In genomic region chr1:93339171-93339697, GRCh38 we compare ENCODE assay signal across 26 cellular contexts. TPM values are rescaled to one million over a fixed set of nuclear protein-coding genes. Genes with fewer than 3 reads are reported as not detected.
DNase-seq lines count a peak whose midpoint lies in the region; ATAC-seq and TF ChIP-seq lines count a peak whose summit lies in the region.
"Had no signal": no experiment of that assay in that cellular context is flagged by ENCODE, and none has a peak within 500 bp of the region (broad histone marks: within the 10 kb centered on the region; RNA-seq: fewer than 3 reads in every experiment).

No MANE protein-coding gene starts in this region.

- peak overlapping the region; percentile 68 for H3K4me3 Mint-ChIP-seq in HFFc6
- no peak overlapping the region for H3K4me3 Mint-ChIP-seq in activated naive CD8-positive, alpha-beta T cell treated with anti-CD3 and anti-CD28 coated beads for 36 hours
- H3K4me3 Mint-ChIP-seq: activated CD8-positive, alpha-beta memory T cell treated with anti-CD3 and anti-CD28 coated beads, Interleukin-2, amount 10 ng/mL, durations not matched to agents 7 days and 5 days; activated T-cell treated with anti-CD3 and anti-CD28 coated beads, Interleukin-2, amount 50 U/mL, for 4 hours; immature natural killer cell; neural crest cell; stimulated activated naive CD8-positive, alpha-beta T cell treated with anti-CD3 and anti-CD28 coated beads, Interleukin-15, amount 100 ng/mL, for 72 hours; T-helper 17 cell had no signal

- no peaks in the 10 kb centered on the region for H3K27me3 ChIP-seq in brain microvascular endothelial cell (replicated peaks)
- H3K27me3 ChIP-seq in mesenchymal stem cell (ENCODE audit: control insufficient read depth in 1 of 2, insufficient read depth in 1 of 2, low read length in 2 of 2): no peaks in the 10 kb centered on the region
- H3K27me3 ChIP-seq in transverse colon: no peaks in the 10 kb centered on the region
- H3K27me3 ChIP-seq: thyroid gland had no signal

- no peak for DNase-seq in HFFc6
- no peak for DNase-seq in brain microvascular endothelial cell
- DNase-seq in mesenchymal stem cell: no peak
- no peak for DNase-seq in NCI-H510A (lab: John Stamatoyannopoulos, UW)
- DNase-seq in activated naive CD8-positive, alpha-beta T cell treated with anti-CD3 and anti-CD28 coated beads for 36 hours: no peak
- DNase-seq in transverse colon: no peak
- DNase-seq: activated CD8-positive, alpha-beta memory T cell treated with anti-CD3 and anti-CD28 coated beads, Interleukin-2, amount 10 ng/mL, durations not matched to agents 7 days and 5 days; activated gamma-delta T cell treated with Interleukin-2 at 50 U/mL for 16 hours; activated T-cell treated with anti-CD3 and anti-CD28 coated beads, Interleukin-2, amount 50 U/mL, for 4 hours; cerebellar nuclear complex; immature natural killer cell; left colon; NCI-H1105 treated with DMSO at 0.1 percent for 48 hours; NCI-H2029 treated with DMSO at 0.1 percent for 48 hours; NCI-H526; stimulated activated CD4-positive, alpha-beta T cell treated with anti-CD3 and anti-CD28 coated beads, Interleukin-2, amount 100 ng/mL, for 24 hours; stimulated activated CD8-positive, alpha-beta memory T cell treated with anti-CD3 and anti-CD28 coated beads, Interleukin-4, amount 100 ng/mL, for 48 hours; stimulated activated naive CD8-positive, alpha-beta T cell treated with anti-CD3 and anti-CD28 coated beads, Interleukin-15, amount 100 ng/mL, for 72 hours; T-helper 17 cell; thyroid gland had no signal

- H3K18ac ChIP-seq in mesenchymal stem cell (ENCODE audit: low read depth in 1 of 2, low read length in 2 of 2): no peak overlapping the region

- no peak overlapping the region for H3K4me2 ChIP-seq in mesenchymal stem cell (ENCODE audit: low read length, poor library complexity, severe bottlenecking)

- H2BK5ac ChIP-seq in mesenchymal stem cell (ENCODE audit: low read depth, low read length, poor library complexity, severe bottlenecking): no peak overlapping the region

- peaks cover 4% of the 10 kb centered on the region for H3K79me1 ChIP-seq in mesenchymal stem cell (replicated peaks; ENCODE audit: low read length, poor library complexity, severe bottlenecking)

- 0% methylated on average over 2 of the region's 3 CpGs for WGBS in mesenchymal stem cell
- WGBS in transverse colon (ENCODE audit: low coverage in 1 of 2), 2 donors: 30 to 50% methylated on average over 2 to 3 of the region's 3 CpGs

- no peak overlapping the region for H3K23ac ChIP-seq in mesenchymal stem cell (ENCODE audit: low read length in 2 of 2)

- no peak overlapping the region for H4K8ac ChIP-seq in mesenchymal stem cell (ENCODE audit: low read length)

- H3K9me3 ChIP-seq in mesenchymal stem cell (ENCODE audit: control insufficient read depth, low read length) (no peaks in the 10 kb centered on the region), transverse colon (no peaks in the 10 kb centered on the region)
- H3K9me3 ChIP-seq: thyroid gland had no signal

- H3K36me3 ChIP-seq in brain microvascular endothelial cell (replicated peaks): no peaks in the 10 kb centered on the region
- H3K36me3 ChIP-seq in mesenchymal stem cell (ENCODE audit: control insufficient read depth in 1 of 2, insufficient read depth in 2 of 2, low read depth in 1 of 2, low read length in 2 of 2): peaks cover 0 to 34% of the 10 kb centered on the region in 2 experiments
- no peaks in the 10 kb centered on the region for H3K36me3 ChIP-seq in transverse colon
- H3K36me3 ChIP-seq: thyroid gland had no signal

- peaks cover 35% of the 10 kb centered on the region for H3K4me1 Mint-ChIP-seq in HFFc6 (ENCODE audit: low read depth)
- peaks cover 8% of the 10 kb centered on the region for H3K4me1 Mint-ChIP-seq in activated naive CD8-positive, alpha-beta T cell treated with anti-CD3 and anti-CD28 coated beads for 36 hours
- H3K4me1 Mint-ChIP-seq: immature natural killer cell; neural crest cell; stimulated activated naive CD8-positive, alpha-beta T cell treated with anti-CD3 and anti-CD28 coated beads, Interleukin-15, amount 100 ng/mL, for 72 hours had no signal

- no peaks in the 10 kb centered on the region for H3K27me3 Mint-ChIP-seq in HFFc6 (ENCODE audit: insufficient read depth)
- no peaks in the 10 kb centered on the region for H3K27me3 Mint-ChIP-seq in activated naive CD8-positive, alpha-beta T cell treated with anti-CD3 and anti-CD28 coated beads for 36 hours
- H3K27me3 Mint-ChIP-seq: activated CD8-positive, alpha-beta memory T cell treated with anti-CD3 and anti-CD28 coated beads, Interleukin-2, amount 10 ng/mL, durations not matched to agents 7 days and 5 days; stimulated activated naive CD8-positive, alpha-beta T cell treated with anti-CD3 and anti-CD28 coated beads, Interleukin-15, amount 100 ng/mL, for 72 hours; T-helper 17 cell had no signal

- H3K9me3 Mint-ChIP-seq in HFFc6: no peaks in the 10 kb centered on the region
- no peaks in the 10 kb centered on the region for H3K9me3 Mint-ChIP-seq in activated naive CD8-positive, alpha-beta T cell treated with anti-CD3 and anti-CD28 coated beads for 36 hours
- H3K9me3 Mint-ChIP-seq: activated T-cell treated with anti-CD3 and anti-CD28 coated beads, Interleukin-2, amount 50 U/mL, for 4 hours; immature natural killer cell; neural crest cell; stimulated activated naive CD8-positive, alpha-beta T cell treated with anti-CD3 and anti-CD28 coated beads, Interleukin-15, amount 100 ng/mL, for 72 hours had no signal

- H3K27ac ChIP-seq in brain microvascular endothelial cell (peak overlapping the region; percentile 55), mesenchymal stem cell (ENCODE audit: low read length, poor library complexity, severe bottlenecking) (peak overlapping the region; percentile 61), transverse colon (no peak overlapping the region)
- H3K27ac ChIP-seq: C4-2B, parathyroid adenoma, thyroid gland had no signal

- no peak overlapping the region for H4K91ac ChIP-seq in mesenchymal stem cell (ENCODE audit: low read length)

- H2AK5ac ChIP-seq in mesenchymal stem cell (ENCODE audit: low read length, severe bottlenecking): peak overlapping the region; percentile 18

- H3K4me3 ChIP-seq in brain microvascular endothelial cell (ENCODE audit: low read depth, low read length) (no peak overlapping the region), mesenchymal stem cell (ENCODE audit: insufficient read depth in 1 of 2, low read depth in 1 of 2, low read length in 2 of 2) (no peak overlapping the region), transverse colon (no peak overlapping the region)
- H3K4me3 ChIP-seq: K562, thyroid gland had no signal

- H3K4ac ChIP-seq in mesenchymal stem cell (ENCODE audit: low read depth in 1 of 2, low read length in 2 of 2): no peak overlapping the region

- intact Hi-C loops in transverse colon (cut with DNase I; ENCODE audit: low total_unique reads): no loop called here

- in situ Hi-C loops in brain microvascular endothelial cell (cut with HindIII; ENCODE audit: low pct_ligation_motif_present, low sequenced_read_pairs) (no loop called here), transverse colon (cut with MboI; ENCODE audit: low pct_ligation_motif_present in 1 of 4, low pct_unique_long_range_greater_than_20kb in 1 of 4, low sequenced_read_pairs in 3 of 4) (no loop called here)

- H3K36me3 Mint-ChIP-seq in HFFc6 (ENCODE audit: low read depth): 0 out of 2 replicates have a peak, but pooled peaks cover 6% of the 10 kb centered on the region
- H3K36me3 Mint-ChIP-seq in activated naive CD8-positive, alpha-beta T cell treated with anti-CD3 and anti-CD28 coated beads for 36 hours: peaks cover 26% of the 10 kb centered on the region

- TF ChIP-seq CTCF in HFFc6 (IDR thresholded peaks at IDR 0.05): no peak
- no peak for TF ChIP-seq CTCF in brain microvascular endothelial cell (IDR thresholded peaks at IDR 0.05; ENCODE audit: low read depth, low read length, missing control alignments)
- no peak for TF ChIP-seq CTCF in transverse colon (IDR thresholded peaks at IDR 0.05)

- peak overlapping the region; percentile 86 for H3K27ac Mint-ChIP-seq in HFFc6
- no peak overlapping the region for H3K27ac Mint-ChIP-seq in activated naive CD8-positive, alpha-beta T cell treated with anti-CD3 and anti-CD28 coated beads for 36 hours
- H3K27ac Mint-ChIP-seq: activated CD8-positive, alpha-beta memory T cell treated with anti-CD3 and anti-CD28 coated beads, Interleukin-2, amount 10 ng/mL, durations not matched to agents 7 days and 5 days; T-helper 17 cell had no signal

- no peak for ATAC-seq in GM19324 (IDR thresholded peaks at IDR 0.05; ENCODE audit: low FRiP score, unreplicated experiment)
- ATAC-seq: activated CD8-positive, alpha-beta memory T cell treated with anti-CD3 and anti-CD28 coated beads, Interleukin-2, amount 10 ng/mL, durations not matched to agents 7 days and 5 days; activated T-cell treated with anti-CD3 and anti-CD28 coated beads, Interleukin-2, amount 50 U/mL, for 4 hours; K562; left colon; Right ventricle myocardium inferior; stimulated activated naive CD8-positive, alpha-beta T cell treated with anti-CD3 and anti-CD28 coated beads, Interleukin-15, amount 100 ng/mL, for 72 hours; T-helper 17 cell had no signal

- no peak overlapping the region for H2BK120ac ChIP-seq in mesenchymal stem cell (ENCODE audit: low read depth, low read length)

- no peak overlapping the region for H2AFZ ChIP-seq in mesenchymal stem cell (ENCODE audit: low read depth, low read length)
- H2AFZ ChIP-seq: parathyroid adenoma had no signal

- no peak overlapping the region for H3K14ac ChIP-seq in mesenchymal stem cell (ENCODE audit: low read length in 2 of 2)

- peak overlapping the region in 1 of 2 experiments; percentile 39 for H2BK12ac ChIP-seq in mesenchymal stem cell (ENCODE audit: low read length in 2 of 2)

- TF ChIP-seq EP300 in transverse colon (IDR thresholded peaks at IDR 0.05; ENCODE audit: low read depth): no peak

- peaks cover 2% of the 10 kb centered on the region for H3K4me1 ChIP-seq in mesenchymal stem cell (ENCODE audit: control insufficient read depth, insufficient read depth, low read depth, low read length)
- H3K4me1 ChIP-seq in transverse colon: peaks cover 0 to 7% (median 0%) of the 10 kb centered on the region in 4 donors
- H3K4me1 ChIP-seq: parathyroid adenoma had no signal

- TF ChIP-seq POLR2A in transverse colon (IDR thresholded peaks at IDR 0.05): no peak

- H3K9ac ChIP-seq in mesenchymal stem cell (ENCODE audit: low read length): no peak overlapping the region
- H3K9ac ChIP-seq: parathyroid adenoma had no signal

- H2BK15ac ChIP-seq in mesenchymal stem cell (ENCODE audit: low read depth, poor library complexity, severe bottlenecking): no peak overlapping the region

RNA-seq across cellular contexts. Expression of gene DR1, which starts 6.5 kb away (rescaled TPM):
- 10 to 100 TPM; 76.8 to 90.8 (median 83.1) TPM for total RNA-seq in HFFc6 (2021; fragmentation: NEBNext Ultra II Directional; extraction: Animal tissue kit (Norgen Biotek cat#: 25700))
- 38.2 TPM for polyA plus RNA-seq in mesenchymal stem cell (2013, experiment 1 of 2)
- polyA plus RNA-seq in mesenchymal stem cell (2013, experiment 2 of 2): 41.3 TPM
- total RNA-seq in activated naive CD8-positive, alpha-beta T cell treated with anti-CD3 and anti-CD28 coated beads for 36 hours: 10 to 100 TPM; 86.6 to 92.0 TPM
- 10 to 100 TPM; 12.3 to 47.5 (median 32.9) TPM for total RNA-seq in transverse colon

Comparison
In these comparisons a context has a peak if more than half of its experiments do, and no peak if none do; other contexts are left out.
1. H3K27ac ChIP-seq: peak in brain microvascular endothelial cell (single experiment) and mesenchymal stem cell (single experiment); none in transverse colon (0 of 4).